Comparison of ENCODE assay signal across 28 cellular contexts in the genomic region with DNA sequence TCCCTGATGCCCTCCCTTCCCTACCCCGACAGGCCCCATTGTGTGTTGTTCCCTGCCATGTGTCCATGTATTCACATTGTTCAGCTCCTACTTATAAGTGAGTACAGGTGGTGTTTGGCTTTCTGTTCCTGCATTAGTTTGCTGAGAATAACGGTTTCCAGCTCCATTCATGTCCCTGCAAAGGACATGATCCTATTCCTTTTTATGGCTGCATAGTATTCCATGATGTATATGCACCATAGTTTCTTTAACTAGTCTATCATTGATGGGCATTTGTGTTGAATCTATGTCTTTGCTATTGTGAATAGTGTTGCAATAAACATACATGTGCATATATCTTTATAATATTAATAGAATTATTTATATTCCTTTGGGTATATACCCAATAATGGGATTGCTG. TPM values are rescaled to one million over a fixed set of nuclear protein-coding genes. Genes with fewer than 3 reads are reported as not detected.
DNase-seq lines count a peak whose midpoint lies in the region; ATAC-seq, FAIRE-seq and TF ChIP-seq lines count a peak whose summit lies in the region.
"Had no signal": no experiment of that assay in that cellular context is flagged by ENCODE, and none has a peak within 500 bp of the region (broad histone marks: within the 10 kb centered on the region; RNA-seq: fewer than 3 reads in every experiment).

No MANE protein-coding gene starts in this region.

- no peaks in the 10 kb centered on the region; a peak in 1 of 5 replicates for H3K4me1 ChIP-seq in K562 (replicated peaks in 1 of 2; ENCODE audit: control insufficient read depth in 2 of 2, insufficient read depth in 2 of 2, low read length in 2 of 2)
- H3K4me1 ChIP-seq: BE2C had no signal

- no peak overlapping the region for H3K4me3 ChIP-seq in K562
- H3K4me3 ChIP-seq: BLaER1, GM12878 had no signal

- no peaks in the 10 kb centered on the region for H3K36me3 ChIP-seq in K562 (ENCODE audit: control insufficient read depth, insufficient read depth, low read length)
- H3K36me3 ChIP-seq: BE2C, BLaER1 had no signal

- 30% methylated on average over 2 of the region's 2 CpGs for WGBS in K562 (ENCODE audit: insufficient coverage, low coverage, missing lambda C conversion rate)

- intact Hi-C loops in K562 (cut with micrococcal nuclease): no loop called here

- H3K4me2 ChIP-seq in K562 (ENCODE audit: insufficient read depth, low read length): no peak overlapping the region
- H3K4me2 ChIP-seq: BLaER1 had no signal

- TF ChIP-seq EP300 in K562 (IDR thresholded peaks at IDR 0.05; ENCODE audit: low read length): no peak

- TF ChIP-seq RAD21 in K562 (CRISPR knock-in tag; conservative IDR thresholded peaks at IDR 0.05 in 1 of 2, IDR thresholded peaks at IDR 0.05 in 1 of 2): no peak

- DNase-seq in activated naive CD8-positive, alpha-beta T cell treated with anti-CD3 and anti-CD28 coated beads, Interleukin-2, amount 10 ng/mL, durations not matched to agents 7 days and 5 days: no peak
- DNase-seq in activated naive CD8-positive, alpha-beta T cell treated with anti-CD3 and anti-CD28 coated beads, Interleukin-2, amount 50 U/mL, for 24 hours: no peak
- DNase-seq in K562 (ENCODE audit: extremely low read depth in 1 of 4, low spot score in 3 of 4) (no peak), NCI-H2227 treated with DMSO at 0.1 percent for 48 hours (lab: John Stamatoyannopoulos, UW) (no peak)
- DNase-seq: 8988T; ACHN; BE2C; C1 segment of cervical spinal cord; CD4-positive, alpha-beta memory T cell; CD4-positive, CD25-positive, alpha-beta regulatory T cell; CD8-positive, alpha-beta memory T cell; COR-L47; DMS 273 treated with DMSO at 0.1 percent for 48 hours; DMS153; DMS53; DMS79; DND-41; EL; GDM1 had no signal

- peaks cover 20% of the 10 kb centered on the region for H3K9me3 Mint-ChIP-seq in activated naive CD8-positive, alpha-beta T cell treated with anti-CD3 and anti-CD28 coated beads, Interleukin-2, amount 10 ng/mL, durations not matched to agents 7 days and 5 days
- peaks cover 4% of the 10 kb centered on the region for H3K9me3 Mint-ChIP-seq in activated naive CD8-positive, alpha-beta T cell treated with anti-CD3 and anti-CD28 coated beads, Interleukin-2, amount 50 U/mL, for 24 hours

- H4K20me1 ChIP-seq in K562 (replicated peaks; ENCODE audit: control insufficient read depth, insufficient read depth, low read length): no peaks in the 10 kb centered on the region
- H4K20me1 ChIP-seq: BLaER1 had no signal

- no peak for FAIRE-seq in K562 (lab: Jason Lieb, UNC)
- FAIRE-seq: A204.1, GM12878, GM12892, GM18507 had no signal

- CTCF ChIA-PET in K562 (lab: Yijun Ruan, JAX; ENCODE audit: low intra/inter-chr PET ratio): no interaction called here

- no peaks in the 10 kb centered on the region for H3K9me3 ChIP-seq in K562 (replicated peaks; ENCODE audit: control insufficient read depth, insufficient read depth, low read depth, low read length)
- H3K9me3 ChIP-seq: BE2C had no signal

- no peaks in the 10 kb centered on the region for H3K79me2 ChIP-seq in K562 (ENCODE audit: control insufficient read depth, insufficient read depth, low read length)

- in situ Hi-C loops in K562 (cut with MboI): no loop called here

- H3K27me3 ChIP-seq in K562 (ENCODE audit: control insufficient read depth in 2 of 2, insufficient read depth in 2 of 2, low read length in 2 of 2): no peaks in the 10 kb centered on the region
- H3K27me3 ChIP-seq: BE2C, BLaER1 had no signal

- ATAC-seq in activated naive CD8-positive, alpha-beta T cell treated with anti-CD3 and anti-CD28 coated beads, Interleukin-2, amount 10 ng/mL, durations not matched to agents 7 days and 5 days (ENCODE audit: low read depth): no peak
- ATAC-seq in activated naive CD8-positive, alpha-beta T cell treated with anti-CD3 and anti-CD28 coated beads, Interleukin-2, amount 50 U/mL, for 24 hours: no peak
- ATAC-seq in K562: no peak
- ATAC-seq in HG03196 (IDR thresholded peaks at IDR 0.05; ENCODE audit: unreplicated experiment): no peak
- ATAC-seq: GM12878 had no signal

- TF ChIP-seq CTCF in K562 (IDR thresholded peaks at IDR 0.05 in 2 of 3, conservative IDR thresholded peaks at IDR 0.05 in 1 of 3; ENCODE audit: insufficient read depth in 2 of 3, low read depth in 1 of 3, low read length in 3 of 3): no peak

- peak overlapping the region; percentile 31 for H3K27ac Mint-ChIP-seq in activated naive CD8-positive, alpha-beta T cell treated with anti-CD3 and anti-CD28 coated beads, Interleukin-2, amount 10 ng/mL, durations not matched to agents 7 days and 5 days
- H3K27ac Mint-ChIP-seq in activated naive CD8-positive, alpha-beta T cell treated with anti-CD3 and anti-CD28 coated beads, Interleukin-2, amount 50 U/mL, for 24 hours: no peak overlapping the region
- H3K27ac Mint-ChIP-seq: CD4-positive, alpha-beta memory T cell; CD4-positive, CD25-positive, alpha-beta regulatory T cell; CD8-positive, alpha-beta memory T cell had no signal

- no TSS peak for BruUV-seq in K562 (replicated peaks; lab: Mats Ljungman, UMichigan)

- no peak overlapping the region for H3K4me3 Mint-ChIP-seq in activated naive CD8-positive, alpha-beta T cell treated with anti-CD3 and anti-CD28 coated beads, Interleukin-2, amount 10 ng/mL, durations not matched to agents 7 days and 5 days
- no peak overlapping the region for H3K4me3 Mint-ChIP-seq in activated naive CD8-positive, alpha-beta T cell treated with anti-CD3 and anti-CD28 coated beads, Interleukin-2, amount 50 U/mL, for 24 hours
- H3K4me3 Mint-ChIP-seq: CD14-positive monocyte; CD4-positive, alpha-beta memory T cell; CD4-positive, CD25-positive, alpha-beta regulatory T cell; CD8-positive, alpha-beta memory T cell had no signal

- H3K9me1 ChIP-seq in K562 (ENCODE audit: control insufficient read depth, insufficient read depth, low read length): no peaks in the 10 kb centered on the region

- H3K36me3 Mint-ChIP-seq in activated naive CD8-positive, alpha-beta T cell treated with anti-CD3 and anti-CD28 coated beads, Interleukin-2, amount 10 ng/mL, durations not matched to agents 7 days and 5 days: peaks cover 40% of the 10 kb centered on the region
- peaks cover 6% of the 10 kb centered on the region for H3K36me3 Mint-ChIP-seq in activated naive CD8-positive, alpha-beta T cell treated with anti-CD3 and anti-CD28 coated beads, Interleukin-2, amount 50 U/mL, for 24 hours (ENCODE audit: low read depth)
- H3K36me3 Mint-ChIP-seq: CD4-positive, CD25-positive, alpha-beta regulatory T cell had no signal

- POLR2A ChIA-PET in activated naive CD8-positive, alpha-beta T cell treated with anti-CD3 and anti-CD28 coated beads, Interleukin-2, amount 10 ng/mL, durations not matched to agents 7 days and 5 days (lab: Charles Lee): interaction anchor here (1.5 kb wide), 1 partner anchor 54 kb away, joined by 6 read pairs; no protein-coding TSS in a partner anchor
- POLR2A ChIA-PET in K562 (lab: Yijun Ruan, JAX): no interaction called here

- no peaks in the 10 kb centered on the region for H3K27me3 Mint-ChIP-seq in activated naive CD8-positive, alpha-beta T cell treated with anti-CD3 and anti-CD28 coated beads, Interleukin-2, amount 10 ng/mL, durations not matched to agents 7 days and 5 days
- H3K27me3 Mint-ChIP-seq in activated naive CD8-positive, alpha-beta T cell treated with anti-CD3 and anti-CD28 coated beads, Interleukin-2, amount 50 U/mL, for 24 hours: no peaks in the 10 kb centered on the region
- H3K27me3 Mint-ChIP-seq: CD4-positive, alpha-beta memory T cell; CD4-positive, CD25-positive, alpha-beta regulatory T cell had no signal

- no peak overlapping the region for H3K27ac ChIP-seq in K562 (ENCODE audit: extremely low read depth, low read depth, low read length)
- H3K27ac ChIP-seq: BLaER1 had no signal

- no peak overlapping the region for H2AFZ ChIP-seq in K562 (ENCODE audit: low read depth, low read length)

- TF ChIP-seq POLR2A in K562 (conservative IDR thresholded peaks at IDR 0.05): no peak

- no peak overlapping the region for H3K9ac ChIP-seq in K562 (ENCODE audit: insufficient read depth in 1 of 2, low read depth in 2 of 2, low read length in 2 of 2)
- H3K9ac ChIP-seq: BLaER1 had no signal

- peaks cover 42% of the 10 kb centered on the region for H3K4me1 Mint-ChIP-seq in activated naive CD8-positive, alpha-beta T cell treated with anti-CD3 and anti-CD28 coated beads, Interleukin-2, amount 10 ng/mL, durations not matched to agents 7 days and 5 days
- peaks cover 40% of the 10 kb centered on the region for H3K4me1 Mint-ChIP-seq in activated naive CD8-positive, alpha-beta T cell treated with anti-CD3 and anti-CD28 coated beads, Interleukin-2, amount 50 U/mL, for 24 hours

TF ChIP-seq in K562, 482 proteins besides CTCF, POLR2A, EP300 and RAD21:
- TF ChIP-seq PHB (CRISPR knock-in tag; IDR thresholded peaks at IDR 0.05) (no peak), ZNF146 (CRISPR knock-in tag; IDR thresholded peaks at IDR 0.05; ENCODE audit: unreplicated experiment) (peak; percentile 91)
TF ChIP-seq in K562: peak in this region for 1.

RNA-seq across cellular contexts. Expression of a gene that starts 52.1 kb away (rescaled TPM):
- total RNA-seq in activated naive CD8-positive, alpha-beta T cell treated with anti-CD3 and anti-CD28 coated beads, Interleukin-2, amount 10 ng/mL, durations not matched to agents 7 days and 5 days: 100 to 1,000 TPM; 151 to 159 TPM
- total RNA-seq in K562 (2011; cell fraction: chromatin; rRNA removed; ENCODE audit: low replicate concordance): not detected in 2 replicates
- 0.53 TPM in 1 of 2 replicates, not detected in the other for total RNA-seq in K562 (2011; cell fraction: nucleolus; rRNA removed)
- total RNA-seq in K562 (2011; cell fraction: nucleoplasm; rRNA removed): not detected in 2 replicates
- total RNA-seq in K562 (2014; rRNA removed) (0.33 TPM in 1 of 2 replicates, not detected in the other), K562 (2014; rRNA removed; fragmentation: Illumina TruSeq; extraction: Trizol) (0.33 and 0.35 TPM in 2 replicates), K562 (2015; rRNA removed; fragmentation: Illumina TruSeq; extraction: Trizol) (1.3 and 1.4 TPM in 2 replicates), K562 (2021) (0.13 and 0.36 TPM in 2 replicates)
- polyA plus RNA-seq in K562 (2011; rRNA removed) (0.05 and 0.07 TPM in 2 replicates), K562 (2014; fragmentation: Illumina TruSeq; extraction: Trizol) (0.39 and 0.43 TPM in 2 replicates), K562 (2014; fragmentation: Nextera tagmentation; extraction: Ambion mirVana) (under 1 TPM; 0.21 TPM), K562 (2014; rRNA removed) (0.19 and 0.52 TPM in 2 replicates)
- polyA plus RNA-seq in K562 (2011; cell fraction: cytosol; rRNA removed): not detected in 2 replicates
- not detected in 2 replicates for polyA plus RNA-seq in K562 (2011; cell fraction: nucleus; rRNA removed)
- polyA plus RNA-seq in K562 (2012): 1.7 and 3.8 TPM in 2 replicates
- polyA minus RNA-seq in K562 (2011; rRNA and poly(A)+ RNA removed): not detected in 2 replicates
- not detected in 2 replicates for polyA minus RNA-seq in K562 (2011; cell fraction: cytosol; rRNA and poly(A)+ RNA removed)
- not detected in 2 replicates for polyA minus RNA-seq in K562 (2011; cell fraction: nucleus; rRNA and poly(A)+ RNA removed)
- total RNA-seq: A673, G401 had no signal

Comparison
In these comparisons a context has a peak if more than half of its experiments do, and no peak if none do; other contexts are left out.
1. RNA of a gene that starts 52.1 kb away (total RNA-seq): 151 to 159 TPM in activated naive CD8-positive, alpha-beta T cell treated with anti-CD3 and anti-CD28 coated beads, Interleukin-2, amount 10 ng/mL, durations not matched to agents 7 days and 5 days; 0.13 to 1.4 TPM in K562; every median in the first group is over 10 times any median in the second.